ENCODE assay signal across 18 cellular contexts in the genomic region with DNA sequence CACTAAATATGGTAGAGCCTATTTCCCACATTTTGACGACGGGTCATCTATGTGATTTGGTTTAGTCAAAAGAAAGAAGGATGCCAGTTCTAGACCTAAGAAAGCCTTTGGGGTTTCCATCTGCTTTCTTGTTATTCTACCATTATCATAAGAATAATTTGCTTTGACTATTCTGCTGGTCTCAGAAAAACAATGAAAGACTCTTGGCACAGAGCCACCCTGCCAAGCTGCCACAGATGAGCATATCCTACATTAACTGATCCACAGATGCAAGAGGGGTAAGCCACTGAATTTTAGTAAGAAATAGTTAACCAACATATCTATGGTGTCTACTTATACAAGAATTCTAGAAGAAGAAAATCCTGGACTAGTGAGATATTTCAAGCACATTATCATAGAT.
DNase-seq lines count a peak whose midpoint lies in the region; ATAC-seq lines count a peak whose summit lies in the region.
"Had no signal": no experiment of that assay in that cellular context is flagged by ENCODE, and none has a peak within 500 bp of the region (broad histone marks: within the 10 kb centered on the region; RNA-seq: fewer than 3 reads in every experiment).

No MANE protein-coding gene starts in this region.

- in situ Hi-C loops in G401 (cut with HindIII; ENCODE audit: low sequenced_read_pairs): no loop called here

- no peak for ATAC-seq in HG02571 (IDR thresholded peaks at IDR 0.05; ENCODE audit: unreplicated experiment)
- ATAC-seq in GM19324 (IDR thresholded peaks at IDR 0.05; ENCODE audit: low FRiP score, unreplicated experiment): no peak
- no peak for ATAC-seq in HG03378 (IDR thresholded peaks at IDR 0.05; ENCODE audit: unreplicated experiment)
- ATAC-seq: T-helper 17 cell had no signal

- DNase-seq in NCI-H345 (lab: John Stamatoyannopoulos, UW) (peak; percentile 30), NCI-H345 treated with DMSO at 0.1 percent for 48 hours (lab: John Stamatoyannopoulos, UW; ENCODE audit: unreplicated experiment) (no peak), G401 (ENCODE audit: low spot score) (peak; percentile 61), NCI-H69 (lab: John Stamatoyannopoulos, UW) (peak; percentile 76), lung microvascular endothelial cell (ENCODE audit: low read depth in 2 of 2) (peak; percentile 5 to 55)
- DNase-seq: Calu3; CD4-positive, alpha-beta memory T cell; DMS79; H7; IMR-90; NCI-H1436 treated with DMSO at 0.1 percent for 48 hours; NCI-H2081 treated with DMSO at 0.1 percent for 48 hours; NCI-H82; PC-9; T-helper 17 cell had no signal
